14 cellular contexts compared by ENCODE assay signal in the genomic region with DNA sequence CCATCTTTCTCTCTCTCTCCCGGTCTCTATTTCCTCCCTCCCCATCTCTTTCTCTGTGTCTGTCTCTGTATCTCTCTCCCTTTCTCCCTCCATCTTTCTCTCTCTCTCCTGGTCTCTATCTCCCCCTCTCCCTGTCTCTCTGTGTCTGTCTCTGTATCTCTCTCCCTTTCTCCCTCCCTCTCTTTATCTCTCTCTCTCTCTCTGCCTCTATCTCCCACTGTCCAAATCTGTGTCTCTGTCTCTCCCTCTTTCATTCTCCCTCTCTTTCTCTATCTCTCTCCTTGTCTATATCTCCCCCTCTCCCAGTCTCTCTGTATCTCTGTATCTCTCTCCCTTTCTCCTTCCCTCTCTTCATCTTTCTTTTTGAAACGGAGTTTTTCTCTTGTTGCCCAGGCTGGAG. TPM values are rescaled to one million over a fixed set of nuclear protein-coding genes. Genes with fewer than 3 reads are reported as not detected.
DNase-seq lines count a peak whose midpoint lies in the region; ATAC-seq and TF ChIP-seq lines count a peak whose summit lies in the region.
"Had no signal": no experiment of that assay in that cellular context is flagged by ENCODE, and none has a peak within 500 bp of the region (broad histone marks: within the 10 kb centered on the region; RNA-seq: fewer than 3 reads in every experiment).

No MANE protein-coding gene starts in this region.

- no peaks in the 10 kb centered on the region for H3K4me1 Mint-ChIP-seq in activated naive CD4-positive, alpha-beta T cell treated with anti-CD3 and anti-CD28 coated beads, Interleukin-2, amount 50 U/mL, for 24 hours
- H3K4me1 Mint-ChIP-seq in central memory CD8-positive, alpha-beta T cell = no peaks in the 10 kb centered on the region
- peaks cover 10% of the 10 kb centered on the region for H3K4me1 Mint-ChIP-seq in stimulated activated effector memory CD8-positive, alpha-beta T cell treated with anti-CD3 and anti-CD28 coated beads, Interleukin-12 subunit alpha, Interleukin-12 subunit beta, amount 100 ng/mL, for 72 hours
- peaks cover 2% of the 10 kb centered on the region for H3K4me1 Mint-ChIP-seq in activated CD8-positive, alpha-beta memory T cell treated with anti-CD3 and anti-CD28 coated beads, Interleukin-2, amount 10 ng/mL, durations not matched to agents 7 days and 5 days
- H3K4me1 Mint-ChIP-seq in activated CD4-positive, alpha-beta T cell treated with anti-CD3 and anti-CD28 coated beads, Interleukin-2, amount 10 ng/mL, durations not matched to agents 7 days and 5 days = peaks cover 7% of the 10 kb centered on the region
- H3K4me1 Mint-ChIP-seq: B cell had no signal

- H3K4me1 ChIP-seq in HEK293 (ENCODE audit: control insufficient read depth, insufficient read depth, low read length) = no peaks in the 10 kb centered on the region
- H3K4me1 ChIP-seq: Caco-2 had no signal

- H3K4me3 ChIP-seq in HEK293 (ENCODE audit: low read depth, low read length) = no peak overlapping the region
- H3K4me3 ChIP-seq: BLaER1 treated with 17β-estradiol and CSF1 and Interleukin-3, amounts not matched to agents 10 nM and 100 nM; HAP-1 had no signal

- no peak for ATAC-seq in central memory CD8-positive, alpha-beta T cell (replicated peaks; ENCODE audit: extremely low read depth, poor library complexity, severe bottlenecking)
- no peak for ATAC-seq in stimulated activated effector memory CD8-positive, alpha-beta T cell treated with anti-CD3 and anti-CD28 coated beads, Interleukin-12 subunit alpha, Interleukin-12 subunit beta, amount 100 ng/mL, for 72 hours
- no peak for ATAC-seq in activated CD8-positive, alpha-beta memory T cell treated with anti-CD3 and anti-CD28 coated beads, Interleukin-2, amount 10 ng/mL, durations not matched to agents 7 days and 5 days

- H3K36me3 ChIP-seq in HEK293 (ENCODE audit: control insufficient read depth in 2 of 2, insufficient read depth in 1 of 2, low read length in 2 of 2) = no peaks in the 10 kb centered on the region; a peak in 1 of 3 replicates
- H3K36me3 ChIP-seq: HAP-1 had no signal

- no peaks in the 10 kb centered on the region for H3K9me3 ChIP-seq in HEK293 (ENCODE audit: control insufficient read depth, insufficient read depth, low read depth, low read length)
- H3K9me3 ChIP-seq: Caco-2, HAP-1 had no signal

- peaks cover 18% of the 10 kb centered on the region for H3K36me3 Mint-ChIP-seq in activated naive CD4-positive, alpha-beta T cell treated with anti-CD3 and anti-CD28 coated beads, Interleukin-2, amount 50 U/mL, for 24 hours
- H3K36me3 Mint-ChIP-seq in central memory CD8-positive, alpha-beta T cell (ENCODE audit: insufficient read depth) = peaks cover 23% of the 10 kb centered on the region
- H3K36me3 Mint-ChIP-seq in stimulated activated effector memory CD8-positive, alpha-beta T cell treated with anti-CD3 and anti-CD28 coated beads, Interleukin-12 subunit alpha, Interleukin-12 subunit beta, amount 100 ng/mL, for 72 hours = peaks cover 13% of the 10 kb centered on the region
- peaks cover 26% of the 10 kb centered on the region for H3K36me3 Mint-ChIP-seq in activated CD8-positive, alpha-beta memory T cell treated with anti-CD3 and anti-CD28 coated beads, Interleukin-2, amount 10 ng/mL, durations not matched to agents 7 days and 5 days
- peaks cover 46% of the 10 kb centered on the region for H3K36me3 Mint-ChIP-seq in activated CD4-positive, alpha-beta T cell treated with anti-CD3 and anti-CD28 coated beads, Interleukin-2, amount 10 ng/mL, durations not matched to agents 7 days and 5 days (ENCODE audit: low read depth)

- POLR2A ChIA-PET in HEK293 (lab: Yijun Ruan, JAX) = no interaction called here
- POLR2A ChIA-PET in activated CD4-positive, alpha-beta T cell treated with anti-CD3 and anti-CD28 coated beads, Interleukin-2, amount 10 ng/mL, durations not matched to agents 7 days and 5 days (lab: Charles Lee) = no interaction called here

- H3K9me3 Mint-ChIP-seq in activated naive CD4-positive, alpha-beta T cell treated with anti-CD3 and anti-CD28 coated beads, Interleukin-2, amount 50 U/mL, for 24 hours = no peaks in the 10 kb centered on the region
- H3K9me3 Mint-ChIP-seq in central memory CD8-positive, alpha-beta T cell = no peaks in the 10 kb centered on the region
- H3K9me3 Mint-ChIP-seq in stimulated activated effector memory CD8-positive, alpha-beta T cell treated with anti-CD3 and anti-CD28 coated beads, Interleukin-12 subunit alpha, Interleukin-12 subunit beta, amount 100 ng/mL, for 72 hours = no peaks in the 10 kb centered on the region
- H3K9me3 Mint-ChIP-seq in activated CD8-positive, alpha-beta memory T cell treated with anti-CD3 and anti-CD28 coated beads, Interleukin-2, amount 10 ng/mL, durations not matched to agents 7 days and 5 days (ENCODE audit: low read depth) = no peaks in the 10 kb centered on the region
- peaks cover 12% of the 10 kb centered on the region for H3K9me3 Mint-ChIP-seq in activated CD4-positive, alpha-beta T cell treated with anti-CD3 and anti-CD28 coated beads, Interleukin-2, amount 10 ng/mL, durations not matched to agents 7 days and 5 days

- CTCF ChIA-PET in HEK293 (lab: Yijun Ruan, JAX) = no interaction called here
- CTCF ChIA-PET in activated CD8-positive, alpha-beta memory T cell treated with anti-CD3 and anti-CD28 coated beads, Interleukin-2, amount 10 ng/mL, durations not matched to agents 7 days and 5 days (lab: Charles Lee) = no interaction called here
- CTCF ChIA-PET in activated CD4-positive, alpha-beta T cell treated with anti-CD3 and anti-CD28 coated beads, Interleukin-2, amount 10 ng/mL, durations not matched to agents 7 days and 5 days (lab: Charles Lee) = no interaction called here

- DNase-seq in activated naive CD4-positive, alpha-beta T cell treated with Interleukin-2 at 50 U/mL for 16 hours = no peak
- DNase-seq in central memory CD8-positive, alpha-beta T cell (ENCODE audit: low spot score in 2 of 2) = no peak
- no peak for DNase-seq in stimulated activated effector memory CD8-positive, alpha-beta T cell treated with anti-CD3 and anti-CD28 coated beads, Interleukin-12 subunit alpha, Interleukin-12 subunit beta, amount 100 ng/mL, for 72 hours (ENCODE audit: low spot score in 2 of 2)
- DNase-seq in activated CD8-positive, alpha-beta memory T cell treated with anti-CD3 and anti-CD28 coated beads, Interleukin-2, amount 10 ng/mL, durations not matched to agents 7 days and 5 days = no peak
- DNase-seq in activated CD4-positive, alpha-beta T cell treated with anti-CD3 and anti-CD28 coated beads, Interleukin-2, amount 10 ng/mL, durations not matched to agents 7 days and 5 days = no peak
- DNase-seq: Caco-2; CD4-positive, CD25-positive, alpha-beta regulatory T cell had no signal

- H3K27me3 Mint-ChIP-seq in activated naive CD4-positive, alpha-beta T cell treated with anti-CD3 and anti-CD28 coated beads, Interleukin-2, amount 50 U/mL, for 24 hours = no peaks in the 10 kb centered on the region
- H3K27me3 Mint-ChIP-seq in central memory CD8-positive, alpha-beta T cell = no peaks in the 10 kb centered on the region
- H3K27me3 Mint-ChIP-seq in activated CD8-positive, alpha-beta memory T cell treated with anti-CD3 and anti-CD28 coated beads, Interleukin-2, amount 10 ng/mL, durations not matched to agents 7 days and 5 days = no peaks in the 10 kb centered on the region
- no peaks in the 10 kb centered on the region for H3K27me3 Mint-ChIP-seq in activated CD4-positive, alpha-beta T cell treated with anti-CD3 and anti-CD28 coated beads, Interleukin-2, amount 10 ng/mL, durations not matched to agents 7 days and 5 days
- H3K27me3 Mint-ChIP-seq: B cell; CD4-positive, CD25-positive, alpha-beta regulatory T cell had no signal

- H3K27ac Mint-ChIP-seq in activated naive CD4-positive, alpha-beta T cell treated with anti-CD3 and anti-CD28 coated beads, Interleukin-2, amount 50 U/mL, for 24 hours = peak overlapping the region; percentile 35
- H3K27ac Mint-ChIP-seq in central memory CD8-positive, alpha-beta T cell (ENCODE audit: low read depth) = peak overlapping the region; percentile 50
- peak overlapping the region; percentile 71 for H3K27ac Mint-ChIP-seq in stimulated activated effector memory CD8-positive, alpha-beta T cell treated with anti-CD3 and anti-CD28 coated beads, Interleukin-12 subunit alpha, Interleukin-12 subunit beta, amount 100 ng/mL, for 72 hours
- H3K27ac Mint-ChIP-seq in activated CD8-positive, alpha-beta memory T cell treated with anti-CD3 and anti-CD28 coated beads, Interleukin-2, amount 10 ng/mL, durations not matched to agents 7 days and 5 days = no peak overlapping the region
- no peak overlapping the region for H3K27ac Mint-ChIP-seq in activated CD4-positive, alpha-beta T cell treated with anti-CD3 and anti-CD28 coated beads, Interleukin-2, amount 10 ng/mL, durations not matched to agents 7 days and 5 days
- H3K27ac Mint-ChIP-seq: B cell had no signal

- H3K27ac ChIP-seq in HEK293 (ENCODE audit: extremely low read depth, low read depth, low read length) = no peak overlapping the region
- H3K27ac ChIP-seq: BLaER1 treated with 17β-estradiol and CSF1 and Interleukin-3, amounts not matched to agents 10 nM and 100 nM had no signal

- H3K4me3 Mint-ChIP-seq in activated naive CD4-positive, alpha-beta T cell treated with anti-CD3 and anti-CD28 coated beads, Interleukin-2, amount 50 U/mL, for 24 hours = no peak overlapping the region
- no peak overlapping the region for H3K4me3 Mint-ChIP-seq in central memory CD8-positive, alpha-beta T cell
- H3K4me3 Mint-ChIP-seq in stimulated activated effector memory CD8-positive, alpha-beta T cell treated with anti-CD3 and anti-CD28 coated beads, Interleukin-12 subunit alpha, Interleukin-12 subunit beta, amount 100 ng/mL, for 72 hours = no peak overlapping the region
- H3K4me3 Mint-ChIP-seq in activated CD8-positive, alpha-beta memory T cell treated with anti-CD3 and anti-CD28 coated beads, Interleukin-2, amount 10 ng/mL, durations not matched to agents 7 days and 5 days = no peak overlapping the region
- no peak overlapping the region for H3K4me3 Mint-ChIP-seq in activated CD4-positive, alpha-beta T cell treated with anti-CD3 and anti-CD28 coated beads, Interleukin-2, amount 10 ng/mL, durations not matched to agents 7 days and 5 days
- H3K4me3 Mint-ChIP-seq: B cell; CD4-positive, CD25-positive, alpha-beta regulatory T cell had no signal

- no peak for TF ChIP-seq CTCF in HEK293 (tag by site-specific recombination; IDR thresholded peaks at IDR 0.05)

TF ChIP-seq in HEK293, 187 proteins besides CTCF, POLR2A, EP300 and RAD21 (continues in another document):
- TF ChIP-seq ZNF596 (tag by site-specific recombination; IDR thresholded peaks at IDR 0.05) = peak; percentile 73

RNA-seq across cellular contexts. Expression of gene IL3RA, which starts 23.6 kb away (rescaled TPM):
- total RNA-seq in activated CD8-positive, alpha-beta memory T cell treated with anti-CD3 and anti-CD28 coated beads, Interleukin-2, amount 10 ng/mL, durations not matched to agents 7 days and 5 days = 1 to 10 TPM; 2.8 to 3.1 TPM
- 1 to 10 TPM; 6.4 to 7.1 TPM for total RNA-seq in activated CD4-positive, alpha-beta T cell treated with anti-CD3 and anti-CD28 coated beads, Interleukin-2, amount 10 ng/mL, durations not matched to agents 7 days and 5 days
- total RNA-seq: A172, Caco-2, HT-29 had no signal

RNA-seq across cellular contexts. Expression of gene SLC25A6, which starts 31.7 kb away (rescaled TPM):
- total RNA-seq in activated CD8-positive, alpha-beta memory T cell treated with anti-CD3 and anti-CD28 coated beads, Interleukin-2, amount 10 ng/mL, durations not matched to agents 7 days and 5 days = 100 to 1,000 TPM; 204 to 235 TPM
- 100 to 1,000 TPM; 259 to 261 TPM for total RNA-seq in activated CD4-positive, alpha-beta T cell treated with anti-CD3 and anti-CD28 coated beads, Interleukin-2, amount 10 ng/mL, durations not matched to agents 7 days and 5 days

Comparison
In these comparisons a context has a peak if more than half of its experiments do, and no peak if none do; other contexts are left out.
1. H3K27ac Mint-ChIP-seq: peak in activated naive CD4-positive, alpha-beta T cell treated with anti-CD3 and anti-CD28 coated beads, Interleukin-2, amount 50 U/mL, for 24 hours (single experiment), central memory CD8-positive, alpha-beta T cell (single experiment) and stimulated activated effector memory CD8-positive, alpha-beta T cell treated with anti-CD3 and anti-CD28 coated beads, Interleukin-12 subunit alpha, Interleukin-12 subunit beta, amount 100 ng/mL, for 72 hours (single experiment); none in activated CD8-positive, alpha-beta memory T cell treated with anti-CD3 and anti-CD28 coated beads, Interleukin-2, amount 10 ng/mL, durations not matched to agents 7 days and 5 days (single experiment) and activated CD4-positive, alpha-beta T cell treated with anti-CD3 and anti-CD28 coated beads, Interleukin-2, amount 10 ng/mL, durations not matched to agents 7 days and 5 days (single experiment).